ENCODE assay signal across 8 cellular contexts in genomic region chr9:131738838-131739191, GRCh38. TPM values are rescaled to one million over a fixed set of nuclear protein-coding genes. Genes with fewer than 3 reads are reported as not detected.
DNase-seq lines count a peak whose midpoint lies in the region; ATAC-seq and TF ChIP-seq lines count a peak whose summit lies in the region.

No MANE protein-coding gene starts in this region.

- H3K4me3 ChIP-seq in gastroesophageal sphincter (peak overlapping the region; percentile 34 to 72), skeletal muscle tissue (ENCODE audit: low read length in 3 of 3) (peak overlapping the region; percentile 83 to 87 (median 83))

- no peaks in the 10 kb centered on the region for H3K27me3 ChIP-seq in gastroesophageal sphincter
- no peaks in the 10 kb centered on the region for H3K27me3 ChIP-seq in skeletal muscle tissue (ENCODE audit: control insufficient read depth in 3 of 3, insufficient read depth in 3 of 3, low read length in 3 of 3)

- H3K27ac ChIP-seq in gastroesophageal sphincter, result peak overlapping the region; percentile 40 to 98 (median 92)
- peak overlapping the region; percentile 3 for H3K27ac ChIP-seq in skeletal muscle tissue (ENCODE audit: low read depth, low read length)

- TF ChIP-seq EP300 in gastroesophageal sphincter (IDR thresholded peaks at IDR 0.05), result no peak

- WGBS in gastroesophageal sphincter (ENCODE audit: low coverage in 1 of 2), 2 donors, result 6 to 30% methylated on average over 2 of the region's 7 CpGs

- H3K9me3 ChIP-seq in T-helper 17 cell (ENCODE audit: control insufficient read depth, low read length, poor library complexity, severe bottlenecking) (no peaks in the 10 kb centered on the region), gastroesophageal sphincter (no peaks in the 10 kb centered on the region), skeletal muscle tissue (ENCODE audit: control insufficient read depth in 3 of 3, low read length in 3 of 3) (no peaks in the 10 kb centered on the region)

- no peaks in the 10 kb centered on the region for H3K9me3 Mint-ChIP-seq in activated CD8-positive, alpha-beta memory T cell treated with anti-CD3 and anti-CD28 coated beads, Interleukin-2, amount 10 ng/mL, durations not matched to agents 7 days and 5 days (ENCODE audit: low read depth)

- H3K4me1 ChIP-seq in gastroesophageal sphincter, result peaks cover 4 to 52% (median 32%) of the 10 kb centered on the region in 3 donors
- H3K4me1 ChIP-seq in skeletal muscle tissue (ENCODE audit: control insufficient read depth in 3 of 3, insufficient read depth in 3 of 3, low read length in 3 of 3), result peaks cover 46 to 55% (median 50%) of the 10 kb centered on the region in 3 donors

- no peak for TF ChIP-seq CTCF in gastroesophageal sphincter (IDR thresholded peaks at IDR 0.05)

- peak; percentile 59 for DNase-seq in activated CD8-positive, alpha-beta memory T cell treated with anti-CD3 and anti-CD28 coated beads, Interleukin-2, amount 10 ng/mL, durations not matched to agents 7 days and 5 days
- DNase-seq in activated CD8-positive, alpha-beta memory T cell treated with anti-CD3 and anti-CD28 coated beads for 24 hours, result no peak
- no peak for DNase-seq in T-helper 17 cell
- DNase-seq in NCI-H2107 treated with DMSO at 0.1 percent for 48 hours (lab: John Stamatoyannopoulos, UW; ENCODE audit: unreplicated experiment), result no peak
- DNase-seq in hypothalamus (lab: John Stamatoyannopoulos, UW), result no peak

- no peak for TF ChIP-seq POLR2A in gastroesophageal sphincter (IDR thresholded peaks at IDR 0.05)

- H3K36me3 ChIP-seq in gastroesophageal sphincter (no peaks in the 10 kb centered on the region), skeletal muscle tissue (ENCODE audit: control insufficient read depth in 3 of 3, insufficient read depth in 3 of 3, low read length in 3 of 3) (no peaks in the 10 kb centered on the region)

- peak overlapping the region; percentile 87 to 89 (median 88) for H3K9ac ChIP-seq in skeletal muscle tissue (ENCODE audit: low read depth in 1 of 3, low read length in 3 of 3)

- peak; percentile 7 for ATAC-seq in activated CD8-positive, alpha-beta memory T cell treated with anti-CD3 and anti-CD28 coated beads, Interleukin-2, amount 10 ng/mL, durations not matched to agents 7 days and 5 days
- ATAC-seq in T-helper 17 cell, result no peak
- no peak for ATAC-seq in gastroesophageal sphincter
- ATAC-seq in HG03175 (IDR thresholded peaks at IDR 0.05; ENCODE audit: unreplicated experiment), result no peak

- peak overlapping the region; percentile 90 for H3K27ac Mint-ChIP-seq in activated CD8-positive, alpha-beta memory T cell treated with anti-CD3 and anti-CD28 coated beads, Interleukin-2, amount 10 ng/mL, durations not matched to agents 7 days and 5 days
- peak overlapping the region; percentile 100 for H3K27ac Mint-ChIP-seq in T-helper 17 cell

- H3K27me3 Mint-ChIP-seq in activated CD8-positive, alpha-beta memory T cell treated with anti-CD3 and anti-CD28 coated beads, Interleukin-2, amount 10 ng/mL, durations not matched to agents 7 days and 5 days, result no peaks in the 10 kb centered on the region
- H3K27me3 Mint-ChIP-seq in T-helper 17 cell, result no peaks in the 10 kb centered on the region

- H3K4me3 Mint-ChIP-seq in activated CD8-positive, alpha-beta memory T cell treated with anti-CD3 and anti-CD28 coated beads, Interleukin-2, amount 10 ng/mL, durations not matched to agents 7 days and 5 days, result peak overlapping the region; percentile 88
- peak overlapping the region; percentile 95 for H3K4me3 Mint-ChIP-seq in T-helper 17 cell

- CTCF ChIA-PET in activated CD8-positive, alpha-beta memory T cell treated with anti-CD3 and anti-CD28 coated beads, Interleukin-2, amount 10 ng/mL, durations not matched to agents 7 days and 5 days (lab: Charles Lee), result interaction anchor here (0.8 to 14.7 kb wide), 23 partner anchors 7 to 389 kb away, joined by 3 to 208 read pairs (median 7); no protein-coding TSS in a partner anchor

- peaks cover 52% of the 10 kb centered on the region for H3K4me1 Mint-ChIP-seq in activated CD8-positive, alpha-beta memory T cell treated with anti-CD3 and anti-CD28 coated beads, Interleukin-2, amount 10 ng/mL, durations not matched to agents 7 days and 5 days
- peaks cover 51% of the 10 kb centered on the region for H3K4me1 Mint-ChIP-seq in T-helper 17 cell

- peaks cover 19% of the 10 kb centered on the region for H3K36me3 Mint-ChIP-seq in activated CD8-positive, alpha-beta memory T cell treated with anti-CD3 and anti-CD28 coated beads, Interleukin-2, amount 10 ng/mL, durations not matched to agents 7 days and 5 days
- peaks cover 2% of the 10 kb centered on the region for H3K36me3 Mint-ChIP-seq in T-helper 17 cell (ENCODE audit: low read depth)

RNA-seq across cellular contexts. Expression of gene RAPGEF1, which starts 1.1 kb away (rescaled TPM):
- total RNA-seq in activated CD8-positive, alpha-beta memory T cell treated with anti-CD3 and anti-CD28 coated beads, Interleukin-2, amount 10 ng/mL, durations not matched to agents 7 days and 5 days, result 100 to 1,000 TPM; 187 to 215 TPM
- total RNA-seq in T-helper 17 cell, result 100 to 1,000 TPM; 176 to 209 TPM
- 100 to 1,000 TPM in 1 of 4 donors, 10 to 100 TPM in 3; 47.5 to 162 (median 77.6) TPM for total RNA-seq in gastroesophageal sphincter
- total RNA-seq in skeletal muscle tissue, result 19.8 TPM
